26 cellular contexts compared by ENCODE assay signal in genomic region chr11:93568726-93569125, GRCh38.
"Had no signal": no experiment of that assay in that cellular context is flagged by ENCODE, and none has a peak within 500 bp of the region (broad histone marks: within the 10 kb centered on the region; RNA-seq: fewer than 3 reads in every experiment).

No MANE protein-coding gene starts in this region.

- H3K4me3 ChIP-seq: colonic mucosa, esophagus squamous epithelium, gastroesophageal sphincter had no signal

- H3K9me3 ChIP-seq: colonic mucosa, esophagus squamous epithelium, gastroesophageal sphincter had no signal

- H3K27me3 ChIP-seq: brain microvascular endothelial cell, colonic mucosa, gastroesophageal sphincter had no signal

- DNase-seq: activated CD4-positive, alpha-beta memory T cell treated with anti-CD3 and anti-CD28 coated beads, Interleukin-2, amount 10 ng/mL, durations not matched to agents 7 days and 5 days; activated CD4-positive, alpha-beta T cell treated with anti-CD3 and anti-CD28 coated beads for 1 hour; activated CD4-positive, alpha-beta T cell treated with anti-CD3 and anti-CD28 coated beads for 4 hours; activated CD4-positive, alpha-beta T cell treated with anti-CD3 and anti-CD28 coated beads, Interleukin-2, amount 10 ng/mL, durations not matched to agents 7 days and 5 days; activated CD4-positive, alpha-beta T cell treated with anti-CD3 and anti-CD28 coated beads, Interleukin-2, amount 50 U/mL, for 4 hours; activated effector memory CD4-positive, alpha-beta T cell treated with Interleukin-2 at 50 U/mL for 16 hours; activated gamma-delta T cell treated with Interleukin-2 at 50 U/mL for 16 hours; activated naive CD4-positive, alpha-beta T cell treated with anti-CD3 and anti-CD28 coated beads, Interleukin-2, amount 50 U/mL, for 16 hours; activated naive CD4-positive, alpha-beta T cell treated with Interleukin-2 at 50 U/mL for 16 hours; activated T-cell treated with anti-CD3 and anti-CD28 coated beads, Interleukin-2, amount 50 U/mL, for 4 hours; amniotic stem cell; anterior cingulate cortex; brain microvascular endothelial cell; caudate nucleus; colonic mucosa; effector CD8-positive, alpha-beta T cell; esophagus squamous epithelium; foreskin melanocyte; T-helper 2 cell had no signal

- H3K36me3 ChIP-seq: brain microvascular endothelial cell, colonic mucosa, esophagus squamous epithelium, gastroesophageal sphincter had no signal

- H3K4me1 ChIP-seq: colonic mucosa had no signal

- H3K27ac ChIP-seq: brain microvascular endothelial cell, colonic mucosa, epithelial cell of prostate, esophagus squamous epithelium, gastroesophageal sphincter had no signal

- ATAC-seq: activated T-cell treated with anti-CD3 and anti-CD28 coated beads, Interleukin-2, amount 50 U/mL, for 4 hours; activated T-helper 17 cell treated with anti-CD3 and anti-CD28 coated beads, Interleukin-2, amount 50 U/mL, for 72 hours; gastroesophageal sphincter; WTC11 had no signal

- FAIRE-seq: astrocyte, endometrium, endothelial cell of umbilical vein had no signal
